In the genomic region with DNA sequence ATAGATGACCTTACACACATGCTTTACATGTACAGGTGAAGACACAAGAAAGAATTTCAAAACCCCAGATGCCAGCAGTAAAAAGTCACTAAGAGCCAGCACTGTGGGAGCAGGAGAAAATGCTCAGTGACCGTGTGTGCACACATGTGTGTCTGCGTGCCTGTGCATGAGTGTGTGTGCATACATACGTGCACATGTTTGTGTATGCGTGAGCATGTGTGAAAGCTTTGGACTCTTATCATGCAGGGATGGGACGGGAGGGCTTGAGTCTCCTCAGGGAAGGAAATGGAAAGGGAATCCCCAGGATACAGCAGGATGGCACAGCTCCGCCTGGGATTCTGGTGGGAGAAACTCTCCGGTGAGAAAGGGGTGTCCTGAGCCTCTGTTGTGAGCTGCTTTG, we compare ENCODE assay signal across 22 cellular contexts.
DNase-seq lines count a peak whose midpoint lies in the region; ATAC-seq and TF ChIP-seq lines count a peak whose summit lies in the region.
"Had no signal": no experiment of that assay in that cellular context is flagged by ENCODE, and none has a peak within 500 bp of the region (broad histone marks: within the 10 kb centered on the region; RNA-seq: fewer than 3 reads in every experiment).

No MANE protein-coding gene starts in this region.

- peak; percentile 7 for DNase-seq in activated T-cell treated with anti-CD3 and anti-CD28 coated beads, Interleukin-2, amount 50 U/mL, for 24 hours
- DNase-seq in activated T-cell treated with anti-CD3 and anti-CD28 coated beads, Interleukin-2, amount 50 U/mL, for 1 hour = no peak
- DNase-seq in RWPE2 (ENCODE audit: low spot score) = peak; percentile 11
- peak; percentile 31 for DNase-seq in islet precursor cell
- peak; percentile 9 for DNase-seq in sciatic nerve (ENCODE audit: low spot score)
- no peak for DNase-seq in NAMALWA (ENCODE audit: low spot score)
- no peak for DNase-seq in mucosa of descending colon
- DNase-seq in effector CD8-positive, alpha-beta T cell (lab: John Stamatoyannopoulos, UW) = no peak
- DNase-seq: Calu3, DMS153, GOT3, KG1, NCI-H1092 treated with DMSO at 0.1 percent for 48 hours, NCI-H1436 treated with DMSO at 0.1 percent for 48 hours, NCI-H2029, NCI-H2227 treated with DMSO at 0.1 percent for 48 hours, NCI-H510A treated with DMSO at 0.1 percent for 48 hours, NCI-H748 treated with DMSO at 0.1 percent for 48 hours had no signal

- H3K36me3 Mint-ChIP-seq in activated T-cell treated with anti-CD3 and anti-CD28 coated beads, Interleukin-2, amount 50 U/mL, for 24 hours (ENCODE audit: low read depth) = no peaks in the 10 kb centered on the region
- H3K36me3 Mint-ChIP-seq: CD8-positive, alpha-beta memory T cell had no signal

- TF ChIP-seq CTCF in RWPE2 (IDR thresholded peaks at IDR 0.05; ENCODE audit: poor library complexity, severe bottlenecking) (no peak), mucosa of descending colon (IDR thresholded peaks at IDR 0.05) (no peak)

- intact Hi-C loops in sciatic nerve (cut with DNase I) (no loop called here), mucosa of descending colon (cut with DNase I, micrococcal nuclease) (no loop called here)

- H3K27me3 Mint-ChIP-seq in activated T-cell treated with anti-CD3 and anti-CD28 coated beads, Interleukin-2, amount 50 U/mL, for 24 hours = peaks cover 32% of the 10 kb centered on the region

- H3K9me3 Mint-ChIP-seq in activated T-cell treated with anti-CD3 and anti-CD28 coated beads, Interleukin-2, amount 50 U/mL, for 24 hours = no peaks in the 10 kb centered on the region
- H3K9me3 Mint-ChIP-seq: CD8-positive, alpha-beta memory T cell had no signal

- no peak overlapping the region for H3K4me3 ChIP-seq in RWPE2 (ENCODE audit: severe bottlenecking)
- no peak overlapping the region for H3K4me3 ChIP-seq in mucosa of descending colon

- H3K9me3 ChIP-seq in RWPE2 (ENCODE audit: severe bottlenecking) (no peaks in the 10 kb centered on the region), mucosa of descending colon (no peaks in the 10 kb centered on the region)

- H3K4me1 Mint-ChIP-seq in activated T-cell treated with anti-CD3 and anti-CD28 coated beads, Interleukin-2, amount 50 U/mL, for 24 hours (ENCODE audit: low read depth) = peaks cover 3% of the 10 kb centered on the region

- no peaks in the 10 kb centered on the region for H3K27me3 ChIP-seq in RWPE2 (ENCODE audit: insufficient read depth, poor library complexity, severe bottlenecking)

- H3K4me1 ChIP-seq in RWPE2 (ENCODE audit: insufficient read depth, poor library complexity, severe bottlenecking) = no peaks in the 10 kb centered on the region
- H3K4me1 ChIP-seq in mucosa of descending colon (ENCODE audit: low read depth) = no peaks in the 10 kb centered on the region

- no peak overlapping the region for H3K27ac Mint-ChIP-seq in activated T-cell treated with anti-CD3 and anti-CD28 coated beads, Interleukin-2, amount 50 U/mL, for 24 hours

- no peak for ATAC-seq in RWPE2 (ENCODE audit: low read depth)
- ATAC-seq in sciatic nerve = no peak
- ATAC-seq in mucosa of descending colon = no peak

- H3K36me3 ChIP-seq in RWPE2 (ENCODE audit: low read depth) = no peaks in the 10 kb centered on the region
- H3K36me3 ChIP-seq in mucosa of descending colon (ENCODE audit: low read depth) = no peaks in the 10 kb centered on the region

- H3K4me3 Mint-ChIP-seq in activated T-cell treated with anti-CD3 and anti-CD28 coated beads, Interleukin-2, amount 50 U/mL, for 24 hours = no peak overlapping the region
- H3K4me3 Mint-ChIP-seq: CD8-positive, alpha-beta memory T cell had no signal

- H3K27ac ChIP-seq in RWPE2 (ENCODE audit: poor library complexity, severe bottlenecking) = no peak overlapping the region
- H3K27ac ChIP-seq: C4-2B, HL-60, RWPE1 had no signal

Comparison
In these comparisons a context has a peak if more than half of its experiments do, and no peak if none do; other contexts are left out.
1. DNase-seq: peak in activated T-cell treated with anti-CD3 and anti-CD28 coated beads, Interleukin-2, amount 50 U/mL, for 24 hours (single experiment), RWPE2 (single experiment), islet precursor cell (single experiment) and sciatic nerve (single experiment); none in activated T-cell treated with anti-CD3 and anti-CD28 coated beads, Interleukin-2, amount 50 U/mL, for 1 hour (single experiment), NAMALWA (single experiment), mucosa of descending colon (0 of 3) and effector CD8-positive, alpha-beta T cell (single experiment).